8 cellular contexts compared by ENCODE assay signal in the genomic region with DNA sequence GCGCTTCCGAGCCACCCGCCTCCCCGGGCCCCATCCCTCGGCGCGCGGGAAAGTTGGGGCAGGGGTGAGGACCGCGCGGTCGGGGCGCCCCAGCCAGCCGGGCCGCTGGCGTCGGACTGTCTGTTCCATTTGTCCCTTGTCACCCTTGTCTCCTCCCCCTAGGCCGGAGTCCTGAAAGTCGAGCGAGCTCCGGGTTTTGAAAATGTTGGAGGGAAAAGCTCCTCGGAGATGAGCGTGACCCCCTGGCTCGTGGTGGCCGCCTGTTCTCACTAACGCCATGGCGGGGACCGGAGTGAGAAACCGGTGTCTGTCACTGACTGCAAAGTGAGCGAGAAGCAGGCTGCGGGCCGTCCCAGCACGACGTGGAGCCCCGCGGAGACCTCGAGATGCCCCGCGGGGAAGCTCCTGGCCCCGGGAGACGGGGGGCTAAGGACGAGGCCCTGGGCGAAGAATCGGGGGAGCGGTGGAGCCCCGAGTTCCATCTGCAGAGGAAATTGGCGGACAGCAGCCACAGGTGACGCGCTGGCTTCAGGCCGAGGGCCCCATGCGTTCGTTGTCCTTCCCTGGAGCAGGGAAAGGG. TPM values are rescaled to one million over a fixed set of nuclear protein-coding genes. Genes with fewer than 3 reads are reported as not detected.
DNase-seq lines count a peak whose midpoint lies in the region; ATAC-seq, FAIRE-seq and TF ChIP-seq lines count a peak whose summit lies in the region.

No MANE protein-coding gene starts in this region.

- TF ChIP-seq CTCF in A673 (conservative IDR thresholded peaks at IDR 0.05; ENCODE audit: low read depth, low read length) = no peak

- H3K4me1 ChIP-seq in A673 (ENCODE audit: insufficient read depth, low read length, poor library complexity, severe bottlenecking) (peaks cover 5% of the 10 kb centered on the region), HUES6 (ENCODE audit: control insufficient read depth, insufficient read depth, low read length) (no peaks in the 10 kb centered on the region), muscle layer of duodenum (ENCODE audit: control insufficient read depth in 1 of 2, insufficient read depth in 2 of 2, low read length in 2 of 2) (peaks cover 0 to 43% of the 10 kb centered on the region in 2 donors)
- H3K4me1 ChIP-seq in effector memory CD4-positive, alpha-beta T cell (ENCODE audit: control insufficient read depth, insufficient read depth, low read length, poor library complexity, severe bottlenecking) = peaks cover 16% of the 10 kb centered on the region

- CTCF ChIA-PET in A673 (lab: Charles Lee) = no interaction called here

- POLR2A ChIA-PET in A673 (lab: Charles Lee; ENCODE audit: low non-redundant PET) = no interaction called here

- H3K27ac ChIP-seq in A673 (ENCODE audit: low read depth, low read length, poor library complexity, severe bottlenecking) = no peak overlapping the region
- H3K27ac ChIP-seq in HUES6 (ENCODE audit: low read depth, low read length) = no peak overlapping the region
- H3K27ac ChIP-seq in effector memory CD4-positive, alpha-beta T cell (ENCODE audit: insufficient read depth, low read length, poor library complexity, severe bottlenecking) = peak overlapping the region; percentile 91
- no peak overlapping the region for H3K27ac ChIP-seq in muscle layer of duodenum (ENCODE audit: low read length)

- intact Hi-C loops in A673 (cut with micrococcal nuclease; ENCODE audit: unreplicated experiment) = no loop called here

- no peak overlapping the region for H3K9ac ChIP-seq in HUES6 (ENCODE audit: low read length)

- DNase-seq in A673 (ENCODE audit: low spot score) = no peak
- no peak for DNase-seq in effector memory CD4-positive, alpha-beta T cell
- no peak for DNase-seq in A172 (ENCODE audit: low spot score)
- no peak for DNase-seq in HTR-8/SVneo (ENCODE audit: insufficient read length, low spot score)

- no peak for FAIRE-seq in HTR-8/SVneo (lab: Jason Lieb, UNC)

- H3K27me3 ChIP-seq in A673 (replicated peaks; ENCODE audit: insufficient read depth, low read depth, low read length, poor library complexity) (no peaks in the 10 kb centered on the region), HUES6 (ENCODE audit: control insufficient read depth, insufficient read depth, low read length) (peaks cover 12% of the 10 kb centered on the region), muscle layer of duodenum (ENCODE audit: low read depth, low read length) (no peaks in the 10 kb centered on the region)
- H3K27me3 ChIP-seq in effector memory CD4-positive, alpha-beta T cell (replicated peaks; ENCODE audit: control insufficient read depth, insufficient read depth, low read length, poor library complexity, severe bottlenecking) = no peaks in the 10 kb centered on the region

- H3K4me3 ChIP-seq in A673 (ENCODE audit: low read depth, low read length, poor library complexity, severe bottlenecking) (peak overlapping the region; percentile 57), HUES6 (ENCODE audit: low read depth, low read length) (peak overlapping the region; percentile 38), muscle layer of duodenum (ENCODE audit: low read depth in 1 of 2, low read length in 2 of 2) (peak overlapping the region; percentile 55 to 78)
- peak overlapping the region; percentile 43 for H3K4me3 ChIP-seq in effector memory CD4-positive, alpha-beta T cell (ENCODE audit: insufficient read depth, low read depth, low read length, poor library complexity, severe bottlenecking)

- ATAC-seq in activated CD4-positive, CD25-positive, alpha-beta regulatory T cell treated with anti-CD3 and anti-CD28 coated beads, Interleukin-2, amount 50 U/mL, for 24 hours = no peak
- ATAC-seq in GM21381 (IDR thresholded peaks at IDR 0.05; ENCODE audit: unreplicated experiment) = no peak

- H3K9me3 ChIP-seq in A673 (ENCODE audit: low read depth, low read length, poor library complexity, severe bottlenecking) (peaks cover 3% of the 10 kb centered on the region), HUES6 (ENCODE audit: control insufficient read depth, insufficient read depth, low read depth, low read length) (peaks cover 24% of the 10 kb centered on the region), muscle layer of duodenum (ENCODE audit: control insufficient read depth in 1 of 2, low read length in 2 of 2) (no peaks in the 10 kb centered on the region)
- no peaks in the 10 kb centered on the region for H3K9me3 ChIP-seq in effector memory CD4-positive, alpha-beta T cell (ENCODE audit: control insufficient read depth, low read length)

- peaks cover 12% of the 10 kb centered on the region for H3K36me3 ChIP-seq in A673 (ENCODE audit: insufficient read depth, low read length, poor library complexity, severe bottlenecking)
- H3K36me3 ChIP-seq in HUES6 (ENCODE audit: control insufficient read depth, insufficient read depth, low read length) = peaks cover 37% of the 10 kb centered on the region
- peaks cover 4% of the 10 kb centered on the region for H3K36me3 ChIP-seq in effector memory CD4-positive, alpha-beta T cell (ENCODE audit: control insufficient read depth, insufficient read depth, low read length)
- peaks cover 20 to 39% of the 10 kb centered on the region in 2 donors for H3K36me3 ChIP-seq in muscle layer of duodenum (ENCODE audit: control insufficient read depth in 1 of 2, insufficient read depth in 2 of 2, low read length in 2 of 2)

- BruUV-seq in A673 (replicated peaks; lab: Mats Ljungman, UMichigan) = no TSS peak

RNA-seq across cellular contexts. Expression of gene PER3, which starts 0.5 kb away (rescaled TPM):
- 4.1 and 7.5 TPM in 2 replicates for total RNA-seq in A673 (2021)
- 6.0 and 6.1 TPM in 2 replicates for total RNA-seq in A172 (2014; rRNA removed; shearing (Covaris generic))

RNA-seq across cellular contexts. Expression of gene VAMP3, which starts 13.5 kb away (rescaled TPM):
- total RNA-seq in A673 (2021) = 65.2 and 76.2 TPM in 2 replicates
- 126 and 138 TPM in 2 replicates for total RNA-seq in A172 (2014; rRNA removed; shearing (Covaris generic))
